Comparison of ENCODE assay signal across 31 cellular contexts in the genomic region with DNA sequence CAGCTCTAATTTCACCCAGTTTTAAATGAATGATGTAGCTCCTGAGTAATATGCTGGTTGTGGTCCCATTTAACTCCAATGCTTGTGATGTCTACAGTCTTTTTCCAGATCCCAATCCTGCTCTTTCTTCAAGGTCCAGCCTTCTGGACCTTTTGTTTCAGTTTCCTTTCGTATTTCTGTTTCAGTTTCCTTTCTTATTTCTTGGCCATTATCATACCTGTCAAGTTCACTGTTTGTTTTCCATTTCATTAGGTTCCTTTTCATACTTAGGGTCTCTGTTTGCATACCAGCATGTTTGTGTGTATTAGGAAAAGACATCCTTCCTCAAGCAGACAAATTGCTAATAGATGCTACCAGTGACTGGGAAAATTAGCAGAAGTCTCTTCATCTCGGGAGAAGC.
DNase-seq lines count a peak whose midpoint lies in the region; ATAC-seq, FAIRE-seq and TF ChIP-seq lines count a peak whose summit lies in the region.
"Had no signal": no experiment of that assay in that cellular context is flagged by ENCODE, and none has a peak within 500 bp of the region (broad histone marks: within the 10 kb centered on the region; RNA-seq: fewer than 3 reads in every experiment).

No MANE protein-coding gene starts in this region.

- H4K8ac ChIP-seq in IMR-90 (ENCODE audit: low read depth in 2 of 2, low read length in 2 of 2), result 0 out of 4 replicates have a peak overlapping the region, but pooled peaks of 1 of the 2 experiments have one; percentile 10

- 0 out of 2 replicates have a peak overlapping the region, but pooled peaks have one; percentile 34 for H2BK20ac ChIP-seq in IMR-90 (ENCODE audit: low read depth, low read length)

- intact Hi-C loops in IMR-90 (cut with micrococcal nuclease), result no loop called here
- intact Hi-C loops in vagina (cut with DNase I), result no loop called here
- intact Hi-C loops in stomach (cut with DNase I; ENCODE audit: low total_unique reads), result no loop called here

- peak overlapping the region; percentile 64; the same call in 1 of the 2 replicates for H3K18ac ChIP-seq in IMR-90 (ENCODE audit: low read depth, low read length)

- TF ChIP-seq CTCF in IMR-90 (conservative IDR thresholded peaks at IDR 0.05; ENCODE audit: low read depth, low read length), result no peak
- no peak for TF ChIP-seq CTCF in keratinocyte (optimal IDR thresholded peaks at IDR 0.05 in 1 of 3, IDR thresholded peaks at IDR 0.05 in 1 of 3, conservative IDR thresholded peaks at IDR 0.05 in 1 of 3; ENCODE audit: extremely low read depth in 1 of 3, insufficient read depth in 2 of 3, low read length in 3 of 3)
- TF ChIP-seq CTCF in vagina (IDR thresholded peaks at IDR 0.05), result no peak
- no peak for TF ChIP-seq CTCF in stomach (IDR thresholded peaks at IDR 0.05)

- H3K27me3 ChIP-seq in IMR-90 (ENCODE audit: control insufficient read depth, insufficient read depth, low read length) (no peaks in the 10 kb centered on the region), keratinocyte (ENCODE audit: control insufficient read depth, extremely low read depth, insufficient read depth, low read length) (no peaks in the 10 kb centered on the region), vagina (no peaks in the 10 kb centered on the region), stomach (no peaks in the 10 kb centered on the region)
- H3K27me3 ChIP-seq: body of pancreas, gastrocnemius medialis, hepatocyte, ovary, SJCRH30, suprapubic skin, upper lobe of left lung had no signal

- no peaks in the 10 kb centered on the region for H3K36me3 ChIP-seq in IMR-90 (ENCODE audit: control insufficient read depth, insufficient read depth, low read length)
- H3K36me3 ChIP-seq in keratinocyte (ENCODE audit: control insufficient read depth in 2 of 2, extremely low read depth in 1 of 2, insufficient read depth in 2 of 2, low read length in 2 of 2), result no peaks in the 10 kb centered on the region
- no peaks in the 10 kb centered on the region for H3K36me3 ChIP-seq in vagina
- H3K36me3 ChIP-seq in stomach, result no peaks in the 10 kb centered on the region
- H3K36me3 ChIP-seq: gastrocnemius medialis, ovary, SJCRH30, suprapubic skin, upper lobe of left lung, WERI-Rb-1 had no signal

- H3K9me1 ChIP-seq in IMR-90 (ENCODE audit: insufficient read depth, low read length) (no peaks in the 10 kb centered on the region), keratinocyte (ENCODE audit: control insufficient read depth, extremely low read depth, insufficient read depth, low read length) (no peaks in the 10 kb centered on the region)

- no peaks in the 10 kb centered on the region for H3K79me1 ChIP-seq in IMR-90 (ENCODE audit: low read depth in 1 of 2, low read length in 2 of 2)

- H3K4me3 ChIP-seq in IMR-90 (ENCODE audit: insufficient read depth, low read depth, low read length), result peak overlapping the region; percentile 38; the same call in 1 of the 2 replicates
- no peak overlapping the region for H3K4me3 ChIP-seq in keratinocyte (ENCODE audit: control insufficient read depth in 2 of 3, extremely low read depth in 1 of 3, insufficient read depth in 2 of 3, low read depth in 1 of 3, low read length in 3 of 3)
- no peak overlapping the region for H3K4me3 ChIP-seq in vagina
- no peak overlapping the region for H3K4me3 ChIP-seq in stomach
- H3K4me3 ChIP-seq: body of pancreas, gastrocnemius medialis, hepatocyte, lung, ovary, SJCRH30, suprapubic skin, upper lobe of left lung had no signal

- H2BK15ac ChIP-seq in IMR-90 (ENCODE audit: low read depth, low read length), result no peak overlapping the region

- no peak for FAIRE-seq in keratinocyte (lab: Jason Lieb, UNC)
- FAIRE-seq: H1 had no signal

- POLR2A ChIA-PET in IMR-90 (lab: Charles Lee; ENCODE audit: unreplicated experiment), result no interaction called here

- CTCF ChIA-PET in IMR-90 (lab: Yijun Ruan, JAX), result no interaction called here

- TF ChIP-seq RAD21 in IMR-90 (IDR thresholded peaks at IDR 0.05; ENCODE audit: low read length), result no peak

- H3K27ac ChIP-seq in IMR-90 (ENCODE audit: insufficient read depth, low read length) (no peak overlapping the region), keratinocyte (ENCODE audit: control insufficient read depth, insufficient read depth, low read length) (no peak overlapping the region), vagina (no peak overlapping the region), stomach (no peak overlapping the region)
- H3K27ac ChIP-seq: body of pancreas, gastrocnemius medialis, hepatocyte, ovary, SJCRH30, suprapubic skin, upper lobe of left lung, WERI-Rb-1 had no signal

- H3K4ac ChIP-seq in IMR-90 (ENCODE audit: low read depth, low read length), result no peak overlapping the region

- no peak overlapping the region for H2BK5ac ChIP-seq in IMR-90 (ENCODE audit: low read depth, low read length, poor library complexity, severe bottlenecking)

- H4K20me1 ChIP-seq in IMR-90 (ENCODE audit: insufficient read depth, low read length) (no peaks in the 10 kb centered on the region), keratinocyte (ENCODE audit: control insufficient read depth, extremely low read depth, insufficient read depth, low read length) (no peaks in the 10 kb centered on the region)

- no peak overlapping the region for H3K14ac ChIP-seq in IMR-90 (replicated peaks; ENCODE audit: low read depth, low read length)

- no TSS peak for BruUV-seq in IMR-90 (replicated peaks; lab: Mats Ljungman, UMichigan)

- H3K79me2 ChIP-seq in keratinocyte (ENCODE audit: control insufficient read depth, insufficient read depth, low read length), result no peaks in the 10 kb centered on the region
- H3K79me2 ChIP-seq: hepatocyte had no signal

- TF ChIP-seq EP300 in stomach (IDR thresholded peaks at IDR 0.05), result no peak

- H2AK5ac ChIP-seq in IMR-90 (ENCODE audit: low read depth, low read length), result no peak overlapping the region

- H3K9ac ChIP-seq in IMR-90 (ENCODE audit: low read depth, low read length) (no peak overlapping the region), keratinocyte (ENCODE audit: control insufficient read depth, extremely low read depth, insufficient read depth, low read length) (no peak overlapping the region)

- H2AFZ ChIP-seq in IMR-90 (replicated peaks; ENCODE audit: low read length, poor library complexity) (no peak overlapping the region), keratinocyte (ENCODE audit: control insufficient read depth, low read length) (peak overlapping the region; percentile 2)
- H2AFZ ChIP-seq: hepatocyte had no signal

- H2BK120ac ChIP-seq in IMR-90 (ENCODE audit: low read depth, low read length), result 0 out of 2 replicates have a peak overlapping the region, but pooled peaks have one; percentile 23

- no CpG with 5 or more reads among the region's 2 CpGs for WGBS in IMR-90 (ENCODE audit: extremely low coverage in 2 of 2, insufficient read length in 1 of 2), 2 experiments
- WGBS in stomach, 5 donors, result 39 to 50% (median 41%) methylated on average over 2 of the region's 2 CpGs

- peak overlapping the region; percentile 41; the same call in 1 of the 2 replicates for H3K23ac ChIP-seq in IMR-90 (ENCODE audit: low read depth, low read length)

- no peak for ATAC-seq in IMR-90 (ENCODE audit: low read depth)
- ATAC-seq in GM21786 (IDR thresholded peaks at IDR 0.05; ENCODE audit: unreplicated experiment), result no peak
- ATAC-seq: activated T-cell treated with anti-CD3 and anti-CD28 coated beads, Interleukin-2, amount 50 U/mL, for 4 hours; body of pancreas; esophagus mucosa; gastrocnemius medialis; stimulated activated naive B cell treated with anti-CD40 and anti-IgM and Interleukin-4, amounts not matched to agents 10 μg/mL and 1 μg/mL and 100 μg/mL, for 72 hours had no signal

- no peak overlapping the region for H4K91ac ChIP-seq in IMR-90 (ENCODE audit: insufficient read depth, low read depth, low read length)

- no peak overlapping the region for H2AK9ac ChIP-seq in IMR-90 (replicated peaks; ENCODE audit: low read depth, low read length, poor library complexity)

- TF ChIP-seq POLR2A in IMR-90 (IDR thresholded peaks at IDR 0.05; ENCODE audit: low read depth, low read length) (no peak), vagina (IDR thresholded peaks at IDR 0.05) (no peak), stomach (IDR thresholded peaks at IDR 0.05) (no peak)

- DNase-seq in EL, result peak; percentile 37
- no peak for DNase-seq in IMR-90
- DNase-seq in astrocyte of the hippocampus (ENCODE audit: low read depth, low spot score), result peak; percentile 2
- DNase-seq in keratinocyte (ENCODE audit: low read depth, low spot score), result no peak
- DNase-seq in vagina (ENCODE audit: extremely low spot score in 2 of 2), result no peak
- DNase-seq in stomach, result no peak
- DNase-seq: activated CD4-positive, alpha-beta T cell treated with anti-CD3 and anti-CD28 coated beads for 48 hours; activated T-cell treated with anti-CD3 and anti-CD28 coated beads, Interleukin-2, amount 50 U/mL, for 4 hours; body of pancreas; C1 segment of cervical spinal cord; cerebellar nuclear complex; COR-L47; dermis blood vessel endothelial cell; DND-41; gastrocnemius medialis; Karpas-422; MV-4-11; NCI-H1436 treated with DMSO at 0.1 percent for 48 hours; NCI-H774; nephron progenitor cell; ovary; SJCRH30; stimulated activated naive B cell treated with anti-CD40 and anti-IgM and Interleukin-4, amounts not matched to agents 10 μg/mL and 1 μg/mL and 100 μg/mL, for 72 hours; upper lobe of left lung; WERI-Rb-1 had no signal

- H3K4me1 ChIP-seq in IMR-90 (ENCODE audit: control insufficient read depth, insufficient read depth, low read length), result no peaks in the 10 kb centered on the region
- H3K4me1 ChIP-seq in keratinocyte (ENCODE audit: control insufficient read depth, extremely low read depth, insufficient read depth, low read length), result no peaks in the 10 kb centered on the region
- H3K4me1 ChIP-seq in vagina, result no peaks in the 10 kb centered on the region
- H3K4me1 ChIP-seq in stomach, result peaks cover 0 to 3% (median 0%) of the 10 kb centered on the region in 4 donors
- H3K4me1 ChIP-seq: body of pancreas, gastrocnemius medialis, SJCRH30, upper lobe of left lung had no signal

- no peaks in the 10 kb centered on the region for H3K9me3 ChIP-seq in IMR-90 (ENCODE audit: control insufficient read depth, insufficient read depth, low read length)
- H3K9me3 ChIP-seq in keratinocyte (ENCODE audit: control insufficient read depth, low read depth, low read length), result no peaks in the 10 kb centered on the region
- H3K9me3 ChIP-seq in vagina, result no peaks in the 10 kb centered on the region
- peaks cover 0 to 6% (median 1%) of the 10 kb centered on the region in 4 donors for H3K9me3 ChIP-seq in stomach
- H3K9me3 ChIP-seq: body of pancreas, gastrocnemius medialis, ovary, SJCRH30, suprapubic skin had no signal

- H4K5ac ChIP-seq in IMR-90 (ENCODE audit: low read depth, low read length), result no peak overlapping the region

- in situ Hi-C loops in IMR-90 (cut with MboI; ENCODE audit: low sequenced_read_pairs), result no loop called here

- H3K4me2 ChIP-seq in IMR-90 (ENCODE audit: low read depth, low read length), result peak overlapping the region; percentile 82; the same call in 1 of the 2 replicates
- H3K4me2 ChIP-seq in keratinocyte (ENCODE audit: control insufficient read depth, extremely low read depth, insufficient read depth, low read depth, low read length), result no peak overlapping the region
- H3K4me2 ChIP-seq: hepatocyte had no signal

- dilution Hi-C loops in IMR-90 (cut with HindIII; ENCODE audit: low sequenced_read_pairs, unreplicated experiment), result no loop called here
- dilution Hi-C loops in keratinocyte (cut with MboI; ENCODE audit: extremely low pct_ligation_motif_present, low sequenced_read_pairs), result no loop called here

- no peak overlapping the region for H3K56ac ChIP-seq in IMR-90 (ENCODE audit: extremely low read depth, insufficient read depth, low read length)

Comparison
In these comparisons a context has a peak if more than half of its experiments do, and no peak if none do; other contexts are left out.
1. DNase-seq: peak in EL (single experiment) and astrocyte of the hippocampus (single experiment); none in IMR-90 (single experiment), keratinocyte (single experiment), vagina (0 of 2) and stomach (single experiment).